ENCODE assay signal across 8 cellular contexts in genomic region chr17:79296290-79296689, GRCh38.
"Had no signal": no experiment of that assay in that cellular context is flagged by ENCODE, and none has a peak within 500 bp of the region (broad histone marks: within the 10 kb centered on the region; RNA-seq: fewer than 3 reads in every experiment).

No MANE protein-coding gene starts in this region.

- H3K27ac ChIP-seq: HL-60 had no signal

- DNase-seq: H9, HCEC 1CT, KG1 had no signal

- H2AFZ ChIP-seq: GM23338 had no signal

- H3K4me2 ChIP-seq: GM23338 had no signal

- H3K4me3 ChIP-seq: GM23338 had no signal

- FAIRE-seq: H1, H54, HepG2 had no signal

- ATAC-seq: GM23338, HepG2 had no signal
